In the genomic region with DNA sequence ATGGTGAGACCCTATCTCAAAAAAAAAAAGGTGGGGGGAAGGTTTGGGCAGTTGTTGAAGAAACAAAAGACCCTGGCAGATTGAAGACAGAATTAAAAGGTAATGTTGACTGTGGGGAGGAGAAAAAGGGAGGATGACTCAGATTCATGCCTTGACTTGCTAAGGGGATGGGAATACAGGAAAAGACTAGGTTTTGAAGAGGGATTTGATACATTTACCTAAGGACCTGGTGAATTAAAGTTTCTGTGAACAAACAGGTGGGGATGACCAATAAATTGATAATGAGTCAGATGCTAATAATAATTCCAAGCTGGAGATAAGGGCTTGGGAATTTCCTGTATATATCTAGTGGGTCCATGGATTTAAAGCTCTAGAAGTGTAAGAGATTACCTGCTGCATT, we compare ENCODE assay signal across 17 cellular contexts. TPM values are rescaled to one million over a fixed set of nuclear protein-coding genes. Genes with fewer than 3 reads are reported as not detected.
DNase-seq lines count a peak whose midpoint lies in the region; ATAC-seq, FAIRE-seq and TF ChIP-seq lines count a peak whose summit lies in the region.
"Had no signal": no experiment of that assay in that cellular context is flagged by ENCODE, and none has a peak within 500 bp of the region (broad histone marks: within the 10 kb centered on the region; RNA-seq: fewer than 3 reads in every experiment).

No MANE protein-coding gene starts in this region.

- no peaks in the 10 kb centered on the region for H3K79me2 ChIP-seq in keratinocyte (ENCODE audit: control insufficient read depth, insufficient read depth, low read length)

- H3K9me3 Mint-ChIP-seq in MCF 10A (ENCODE audit: unreplicated experiment), result no peaks in the 10 kb centered on the region
- H3K9me3 Mint-ChIP-seq: CD4-positive, CD25-positive, alpha-beta regulatory T cell; GM23338 had no signal

- no peak for TF ChIP-seq POLR2A in breast epithelium (IDR thresholded peaks at IDR 0.05)

- H3K4me1 ChIP-seq in breast epithelium (no peaks in the 10 kb centered on the region), RWPE2 (ENCODE audit: insufficient read depth, poor library complexity, severe bottlenecking) (peaks cover 10% of the 10 kb centered on the region), keratinocyte (ENCODE audit: control insufficient read depth, extremely low read depth, insufficient read depth, low read length) (peaks cover 11% of the 10 kb centered on the region)
- H3K4me1 ChIP-seq: BLaER1 treated with 17β-estradiol and CSF1 and Interleukin-3, amounts not matched to agents 10 nM and 100 nM had no signal

- CTCF ChIA-PET in MCF 10A (lab: Yijun Ruan, JAX), result interaction anchor here (0.7 kb wide), 1 partner anchor 67 kb away, joined by 3 read pairs; no protein-coding TSS in a partner anchor

- dilution Hi-C loops in keratinocyte (cut with MboI; ENCODE audit: extremely low pct_ligation_motif_present, low sequenced_read_pairs), result no loop called here

- peaks cover 14% of the 10 kb centered on the region for H3K4me1 Mint-ChIP-seq in MCF 10A (ENCODE audit: insufficient read depth, unreplicated experiment)
- H3K4me1 Mint-ChIP-seq: CD4-positive, CD25-positive, alpha-beta regulatory T cell had no signal

- no peak overlapping the region for H3K4me3 Mint-ChIP-seq in MCF 10A (ENCODE audit: unreplicated experiment)
- H3K4me3 Mint-ChIP-seq: GM23338 had no signal

- no peak for TF ChIP-seq CTCF in MCF 10A (IDR thresholded peaks at IDR 0.05; ENCODE audit: unreplicated experiment)
- TF ChIP-seq CTCF in breast epithelium (IDR thresholded peaks at IDR 0.05), result no peak
- TF ChIP-seq CTCF in RWPE2 (IDR thresholded peaks at IDR 0.05; ENCODE audit: poor library complexity, severe bottlenecking), result no peak
- TF ChIP-seq CTCF in keratinocyte (optimal IDR thresholded peaks at IDR 0.05 in 1 of 3, IDR thresholded peaks at IDR 0.05 in 1 of 3, conservative IDR thresholded peaks at IDR 0.05 in 1 of 3; ENCODE audit: extremely low read depth in 1 of 3, insufficient read depth in 2 of 3, low read length in 3 of 3), result no peak

- H3K27me3 ChIP-seq in breast epithelium (no peaks in the 10 kb centered on the region), RWPE2 (ENCODE audit: insufficient read depth, poor library complexity, severe bottlenecking) (no peaks in the 10 kb centered on the region), keratinocyte (ENCODE audit: control insufficient read depth, extremely low read depth, insufficient read depth, low read length) (no peaks in the 10 kb centered on the region)
- H3K27me3 ChIP-seq: BLaER1 treated with 17β-estradiol and CSF1 and Interleukin-3, amounts not matched to agents 10 nM and 100 nM had no signal

- H3K4me3 ChIP-seq in breast epithelium (no peak overlapping the region), RWPE2 (ENCODE audit: severe bottlenecking) (no peak overlapping the region), keratinocyte (ENCODE audit: control insufficient read depth in 2 of 3, extremely low read depth in 1 of 3, insufficient read depth in 2 of 3, low read depth in 1 of 3, low read length in 3 of 3) (no peak overlapping the region)
- H3K4me3 ChIP-seq: BLaER1 treated with 17β-estradiol and CSF1 and Interleukin-3, amounts not matched to agents 10 nM and 100 nM; GM23338 had no signal

- peak overlapping the region; percentile 55 for H3K4me2 ChIP-seq in keratinocyte (ENCODE audit: control insufficient read depth, extremely low read depth, insufficient read depth, low read depth, low read length)
- H3K4me2 ChIP-seq: BLaER1 treated with 17β-estradiol and CSF1 and Interleukin-3, amounts not matched to agents 10 nM and 100 nM; GM23338 had no signal

- H4K20me1 ChIP-seq in keratinocyte (ENCODE audit: control insufficient read depth, extremely low read depth, insufficient read depth, low read length), result no peaks in the 10 kb centered on the region
- H4K20me1 ChIP-seq: BLaER1 treated with 17β-estradiol and CSF1 and Interleukin-3, amounts not matched to agents 10 nM and 100 nM had no signal

- H2AFZ ChIP-seq in keratinocyte (ENCODE audit: control insufficient read depth, low read length), result no peak overlapping the region
- H2AFZ ChIP-seq: GM23338 had no signal

- peak; percentile 91 for ATAC-seq in RWPE2 (ENCODE audit: low read depth)
- ATAC-seq in HG03521 (IDR thresholded peaks at IDR 0.05; ENCODE audit: unreplicated experiment), result no peak
- ATAC-seq: GM23338, HepG2 had no signal

- peak; percentile 44 for DNase-seq in MCF 10A (ENCODE audit: unreplicated experiment)
- no peak for DNase-seq in breast epithelium (ENCODE audit: low spot score in 2 of 2)
- DNase-seq in RWPE2 (ENCODE audit: low spot score), result no peak
- DNase-seq in keratinocyte (ENCODE audit: low read depth, low spot score), result peak; percentile 33
- DNase-seq in NCI-H82 treated with DMSO at 0.1 percent for 48 hours (lab: John Stamatoyannopoulos, UW; ENCODE audit: unreplicated experiment), result no peak
- no peak for DNase-seq in midbrain (lab: John Stamatoyannopoulos, UW)
- DNase-seq: ACHN; CD4-positive, CD25-positive, alpha-beta regulatory T cell; DND-41; GDM1; H7 had no signal

- no peak overlapping the region for H3K9ac ChIP-seq in keratinocyte (ENCODE audit: control insufficient read depth, extremely low read depth, insufficient read depth, low read length)
- H3K9ac ChIP-seq: BLaER1 treated with 17β-estradiol and CSF1 and Interleukin-3, amounts not matched to agents 10 nM and 100 nM had no signal

- H3K27me3 Mint-ChIP-seq in MCF 10A (ENCODE audit: insufficient read depth, unreplicated experiment), result no peaks in the 10 kb centered on the region
- H3K27me3 Mint-ChIP-seq: CD4-positive, CD25-positive, alpha-beta regulatory T cell had no signal

- H3K27ac ChIP-seq in breast epithelium (no peak overlapping the region), RWPE2 (ENCODE audit: poor library complexity, severe bottlenecking) (peak overlapping the region; percentile 30), keratinocyte (ENCODE audit: control insufficient read depth, insufficient read depth, low read length) (peak overlapping the region; percentile 11)
- H3K27ac ChIP-seq: BLaER1 treated with 17β-estradiol and CSF1 and Interleukin-3, amounts not matched to agents 10 nM and 100 nM had no signal

- H3K9me3 ChIP-seq in breast epithelium, result no peaks in the 10 kb centered on the region
- H3K9me3 ChIP-seq in RWPE2 (ENCODE audit: severe bottlenecking), result no peaks in the 10 kb centered on the region
- no peaks in the 10 kb centered on the region for H3K9me3 ChIP-seq in keratinocyte (ENCODE audit: control insufficient read depth, low read depth, low read length)
- H3K9me3 ChIP-seq: BLaER1 treated with 17β-estradiol and CSF1 and Interleukin-3, amounts not matched to agents 10 nM and 100 nM had no signal

- no peaks in the 10 kb centered on the region for H3K36me3 Mint-ChIP-seq in MCF 10A (ENCODE audit: insufficient read depth, unreplicated experiment)
- H3K36me3 Mint-ChIP-seq: CD4-positive, CD25-positive, alpha-beta regulatory T cell had no signal

- no TSS peak for BruUV-seq in MCF 10A (replicated peaks; lab: Mats Ljungman, UMichigan)

- no peaks in the 10 kb centered on the region for H3K9me1 ChIP-seq in keratinocyte (ENCODE audit: control insufficient read depth, extremely low read depth, insufficient read depth, low read length)

- no peaks in the 10 kb centered on the region for H3K36me3 ChIP-seq in breast epithelium
- 0 out of 2 replicates have a peak, but pooled peaks cover 2% of the 10 kb centered on the region for H3K36me3 ChIP-seq in RWPE2 (ENCODE audit: low read depth)
- no peaks in the 10 kb centered on the region for H3K36me3 ChIP-seq in keratinocyte (ENCODE audit: control insufficient read depth in 2 of 2, extremely low read depth in 1 of 2, insufficient read depth in 2 of 2, low read length in 2 of 2)
- H3K36me3 ChIP-seq: BLaER1 treated with 17β-estradiol and CSF1 and Interleukin-3, amounts not matched to agents 10 nM and 100 nM had no signal

- FAIRE-seq in keratinocyte (lab: Jason Lieb, UNC), result peak; percentile 73
- FAIRE-seq: HepG2, HTR-8/SVneo had no signal

- intact Hi-C loops in MCF 10A (cut with micrococcal nuclease) (no loop called here), breast epithelium (cut with DNase I; ENCODE audit: low total_unique reads) (no loop called here)

- H3K27ac Mint-ChIP-seq in MCF 10A (ENCODE audit: low read depth, unreplicated experiment), result peak overlapping the region; percentile 41
- H3K27ac Mint-ChIP-seq: CD4-positive, CD25-positive, alpha-beta regulatory T cell; GM23338 had no signal

- POLR2A ChIA-PET in MCF 10A (lab: Yijun Ruan, JAX), result no interaction called here

RNA-seq across cellular contexts. Expression of a gene that starts 27.6 kb away (rescaled TPM):
- not detected in 2 replicates for total RNA-seq in MCF 10A (2022)
- total RNA-seq in breast epithelium, result not detected
- polyA plus RNA-seq in keratinocyte, result not detected in 3 replicates
- polyA plus RNA-seq in keratinocyte (2011; ENCODE audit: low read depth), result not detected
- not detected in 2 replicates for polyA plus RNA-seq in keratinocyte (2011; cell fraction: cytosol; rRNA removed)
- polyA plus RNA-seq in keratinocyte (2011; cell fraction: nucleus; rRNA removed), result not detected in 2 replicates
- polyA plus RNA-seq in keratinocyte (2012; ENCODE audit: low replicate concordance), result not detected in 2 replicates
- polyA minus RNA-seq in keratinocyte, result not detected in 3 replicates
- not detected for polyA minus RNA-seq in keratinocyte (2011; cell fraction: cytosol; rRNA and poly(A)+ RNA removed)
- not detected in 2 replicates for polyA minus RNA-seq in keratinocyte (2011; cell fraction: nucleus; rRNA and poly(A)+ RNA removed)
- total RNA-seq: A172; CD4-positive, CD25-positive, alpha-beta regulatory T cell; GM23338; H7 had no signal
- polyA plus RNA-seq: CD4-positive, CD25-positive, alpha-beta regulatory T cell; GM23338 had no signal

Comparison
In these comparisons a context has a peak if more than half of its experiments do, and no peak if none do; other contexts are left out.
1. DNase-seq: peak in MCF 10A (single experiment) and keratinocyte (single experiment); none in breast epithelium (0 of 2), RWPE2 (single experiment), NCI-H82 treated with DMSO at 0.1 percent for 48 hours (single experiment) and midbrain (single experiment).
2. H3K27ac ChIP-seq: peak in RWPE2 (single experiment) and keratinocyte (single experiment); none in breast epithelium (0 of 2).